ENCODE assay signal across 9 cellular contexts in the genomic region with DNA sequence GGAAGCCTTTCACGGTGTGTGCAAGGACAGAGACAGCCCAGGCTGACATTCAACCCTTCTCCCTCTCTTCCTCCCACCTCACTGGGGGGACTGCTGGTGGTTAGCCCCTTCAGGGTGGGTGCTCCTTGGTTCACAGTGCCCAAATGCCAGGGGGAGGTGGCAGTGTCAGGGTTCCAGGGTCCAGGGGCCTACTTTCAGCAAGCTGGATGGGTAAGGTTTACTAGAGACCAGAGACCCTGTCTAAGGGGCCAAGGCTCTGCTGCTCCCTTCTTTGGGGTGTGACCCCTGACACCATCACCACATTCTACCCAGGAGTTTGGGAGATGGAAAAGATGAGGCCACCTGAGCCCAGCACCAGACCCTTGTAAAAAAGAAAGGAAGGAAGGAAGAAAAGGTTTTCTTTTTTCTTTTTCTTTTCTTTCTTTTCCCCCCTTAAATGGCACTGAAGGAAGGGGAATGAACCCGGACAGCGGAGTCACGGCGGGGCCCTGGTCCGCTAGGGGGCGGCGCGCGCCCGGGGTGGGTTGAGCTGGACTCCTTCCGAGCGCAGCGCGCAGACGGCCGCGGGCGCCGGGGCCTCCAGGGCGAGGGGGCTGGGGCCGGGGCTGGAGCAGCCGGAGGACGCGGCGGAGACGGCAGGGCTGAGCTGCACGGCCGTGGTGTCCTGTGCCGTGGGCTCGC. TPM values are rescaled to one million over a fixed set of nuclear protein-coding genes. Genes with fewer than 3 reads are reported as not detected.
A peak's percentile ranks its signal among the peaks of the same experiment; 100 is the strongest.
DNase-seq lines count a peak whose midpoint lies in the region; ATAC-seq and TF ChIP-seq lines count a peak whose summit lies in the region.
"Had no signal": no experiment of that assay in that cellular context is flagged by ENCODE, and none has a peak within 500 bp of the region (broad histone marks: within the 10 kb centered on the region; RNA-seq: fewer than 3 reads in every experiment).

No MANE protein-coding gene starts in this region.

- peak; percentile 68 for TF ChIP-seq CTCF in AG09319 (IDR thresholded peaks at IDR 0.05; ENCODE audit: low read depth, low read length)
- TF ChIP-seq CTCF in OCI-LY3 (IDR thresholded peaks at IDR 0.05; ENCODE audit: low read depth, low read length): peak; percentile 62
- peak; percentile 69 for TF ChIP-seq CTCF in fibroblast of the aortic adventitia (IDR thresholded peaks at IDR 0.05; ENCODE audit: insufficient read depth, low read length)
- peak; percentile 47 for TF ChIP-seq CTCF in osteoblast (IDR thresholded peaks at IDR 0.05; ENCODE audit: extremely low read depth, low read depth, low read length)

- peaks cover 19% of the 10 kb centered on the region for H3K4me1 Mint-ChIP-seq in activated T-helper 2 cell treated with anti-CD3 and anti-CD28 coated beads, Interferon-gamma antibody, Interleukin-2, Interleukin-4, amounts not matched to agents 10 μg/mL and 5 μg/mL and 100 μg/mL, durations not matched to agents 14 hours and 24 hours and 36 hours (ENCODE audit: low read depth)

- DNase-seq in AG09319 (ENCODE audit: extremely low read depth, low read depth) (no peak), fibroblast of the aortic adventitia (ENCODE audit: low read depth) (peak; percentile 42), osteoblast (ENCODE audit: insufficient read length, low spot score, missing footprints) (peak; percentile 99), superior temporal gyrus (ENCODE audit: extremely low spot score) (peak; percentile 38)
- DNase-seq in activated T-helper 2 cell treated with anti-CD3 and anti-CD28 coated beads, Interferon-gamma antibody, Interleukin-2, Interleukin-4, amounts not matched to agents 10 μg/mL and 5 μg/mL and 100 μg/mL, durations not matched to agents 14 hours and 24 hours and 36 hours (ENCODE audit: low spot score): peak; percentile 50

- H3K79me2 ChIP-seq in OCI-LY3 (ENCODE audit: low read length): no peaks in the 10 kb centered on the region
- H3K79me2 ChIP-seq in osteoblast (ENCODE audit: insufficient read depth, low read length): no peaks in the 10 kb centered on the region

- H3K9me3 Mint-ChIP-seq in activated T-helper 2 cell treated with anti-CD3 and anti-CD28 coated beads, Interferon-gamma antibody, Interleukin-2, Interleukin-4, amounts not matched to agents 10 μg/mL and 5 μg/mL and 100 μg/mL, durations not matched to agents 14 hours and 24 hours and 36 hours: no peaks in the 10 kb centered on the region

- H3K36me3 ChIP-seq in OCI-LY3 (replicated peaks; ENCODE audit: low read depth, low read length): no peaks in the 10 kb centered on the region
- no peaks in the 10 kb centered on the region for H3K36me3 ChIP-seq in osteoblast (ENCODE audit: insufficient read depth, low read length)

- H2AFZ ChIP-seq in OCI-LY3 (ENCODE audit: low read depth, low read length) (no peak overlapping the region), osteoblast (ENCODE audit: low read length) (no peak overlapping the region)

- H3K4me3 ChIP-seq in OCI-LY3 (ENCODE audit: low read length) (peak overlapping the region; percentile 78), fibroblast of the aortic adventitia (ENCODE audit: low read depth, low read length) (peak overlapping the region; percentile 25), osteoblast (ENCODE audit: insufficient read depth, low read length) (peak overlapping the region; percentile 62)

- H3K27ac Mint-ChIP-seq in activated T-helper 2 cell treated with anti-CD3 and anti-CD28 coated beads, Interferon-gamma antibody, Interleukin-2, Interleukin-4, amounts not matched to agents 10 μg/mL and 5 μg/mL and 100 μg/mL, durations not matched to agents 14 hours and 24 hours and 36 hours: no peak overlapping the region

- H3K9me3 ChIP-seq in OCI-LY3 (ENCODE audit: insufficient read depth, low read length): no peaks in the 10 kb centered on the region
- H3K9me3 ChIP-seq in osteoblast (ENCODE audit: low read depth, low read length): no peaks in the 10 kb centered on the region

- H3K4me3 Mint-ChIP-seq in activated T-helper 2 cell treated with anti-CD3 and anti-CD28 coated beads, Interferon-gamma antibody, Interleukin-2, Interleukin-4, amounts not matched to agents 10 μg/mL and 5 μg/mL and 100 μg/mL, durations not matched to agents 14 hours and 24 hours and 36 hours (ENCODE audit: low read depth): no peak overlapping the region

- H3K9ac ChIP-seq in OCI-LY3 (ENCODE audit: low read length): no peak overlapping the region; the same call in 1 of the 2 replicates

- H3K27ac ChIP-seq in OCI-LY3 (ENCODE audit: low read length) (no peak overlapping the region), osteoblast (ENCODE audit: low read depth, low read length) (no peak overlapping the region)

- H3K4me1 ChIP-seq in OCI-LY3 (ENCODE audit: low read length) (peaks cover 13% of the 10 kb centered on the region), osteoblast (ENCODE audit: insufficient read depth, low read length) (no peaks in the 10 kb centered on the region)

- H4K20me1 ChIP-seq in OCI-LY3 (ENCODE audit: insufficient read depth, low read length) (no peaks in the 10 kb centered on the region), osteoblast (ENCODE audit: insufficient read depth, low read length) (no peaks in the 10 kb centered on the region)

- H3K36me3 Mint-ChIP-seq in activated T-helper 2 cell treated with anti-CD3 and anti-CD28 coated beads, Interferon-gamma antibody, Interleukin-2, Interleukin-4, amounts not matched to agents 10 μg/mL and 5 μg/mL and 100 μg/mL, durations not matched to agents 14 hours and 24 hours and 36 hours (ENCODE audit: low read depth): no peaks in the 10 kb centered on the region

- ATAC-seq in GM18907 (IDR thresholded peaks at IDR 0.05; ENCODE audit: unreplicated experiment) (peak; percentile 37), HG02610 (IDR thresholded peaks at IDR 0.05; ENCODE audit: unreplicated experiment) (no peak)

- peaks cover 56% of the 10 kb centered on the region for H3K27me3 Mint-ChIP-seq in activated T-helper 2 cell treated with anti-CD3 and anti-CD28 coated beads, Interferon-gamma antibody, Interleukin-2, Interleukin-4, amounts not matched to agents 10 μg/mL and 5 μg/mL and 100 μg/mL, durations not matched to agents 14 hours and 24 hours and 36 hours (ENCODE audit: low read depth)

- intact Hi-C loops in activated T-helper 2 cell treated with anti-CD3 and anti-CD28 coated beads, Interferon-gamma antibody, Interleukin-2, Interleukin-4, amounts not matched to agents 10 μg/mL and 5 μg/mL and 100 μg/mL, durations not matched to agents 14 hours and 24 hours and 36 hours (cut with micrococcal nuclease): no loop called here

- H3K4me2 ChIP-seq in OCI-LY3 (ENCODE audit: low read length): peak overlapping the region; percentile 84
- H3K4me2 ChIP-seq in osteoblast (ENCODE audit: insufficient read depth, low read length): peak overlapping the region; percentile 72

- H3K27me3 ChIP-seq in OCI-LY3 (ENCODE audit: low read depth, low read length) (peaks cover 30% of the 10 kb centered on the region), osteoblast (ENCODE audit: insufficient read depth, low read length) (peaks cover 29% of the 10 kb centered on the region)

RNA-seq across cellular contexts. Expression of a gene that starts 18.8 kb away (rescaled TPM):
- not detected in 2 replicates for total RNA-seq in activated T-helper 2 cell treated with anti-CD3 and anti-CD28 coated beads, Interferon-gamma antibody, Interleukin-2, Interleukin-4, amounts not matched to agents 10 μg/mL and 5 μg/mL and 100 μg/mL, durations not matched to agents 14 hours and 24 hours and 36 hours
- total RNA-seq in fibroblast of the aortic adventitia (ENCODE audit: low replicate concordance): not detected in 2 replicates
- total RNA-seq in osteoblast: not detected in 2 replicates
- total RNA-seq: subcutaneous adipose tissue had no signal

RNA-seq across cellular contexts. Expression of a gene that starts 43.0 kb away (rescaled TPM):
- not detected in 2 replicates for total RNA-seq in activated T-helper 2 cell treated with anti-CD3 and anti-CD28 coated beads, Interferon-gamma antibody, Interleukin-2, Interleukin-4, amounts not matched to agents 10 μg/mL and 5 μg/mL and 100 μg/mL, durations not matched to agents 14 hours and 24 hours and 36 hours
- total RNA-seq in fibroblast of the aortic adventitia (ENCODE audit: low replicate concordance) (not detected in 2 replicates), osteoblast (not detected in 2 replicates)
- total RNA-seq: subcutaneous adipose tissue had no signal

Comparison
In these comparisons a context has a peak if more than half of its experiments do, and no peak if none do; other contexts are left out.
1. H3K4me3 ChIP-seq: peak in every context shown above with its lines; median percentile 78 in OCI-LY3; 62 in osteoblast; 25 in fibroblast of the aortic adventitia.